1 cellular context compared by ENCODE assay signal in the genomic region with DNA sequence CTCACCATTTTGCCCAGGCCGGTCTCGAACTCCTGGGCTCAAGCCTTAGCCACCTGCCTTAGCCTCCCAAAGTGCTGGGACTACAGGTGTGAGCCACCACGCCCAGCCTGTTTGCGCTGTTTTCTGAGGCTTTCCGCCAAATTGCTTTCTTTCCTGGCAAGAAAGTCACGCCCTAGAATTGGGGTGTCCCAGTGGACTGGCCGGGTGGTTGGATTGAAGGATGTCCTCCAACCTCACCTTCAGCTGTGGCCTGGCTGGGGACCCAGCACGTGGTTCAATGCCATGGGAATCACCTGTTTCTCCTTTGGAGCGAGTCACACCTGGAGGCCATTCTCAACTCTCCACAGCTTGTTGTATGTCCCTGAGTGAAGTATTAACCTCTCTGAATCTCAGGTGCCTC.
TF ChIP-seq lines count a peak whose summit lies in the region.

No MANE protein-coding gene starts in this region.

TF ChIP-seq in IMR-90, 13 proteins besides CTCF, POLR2A, EP300 and RAD21 (continued from another document):
- TF ChIP-seq USF2 (IDR thresholded peaks at IDR 0.05; ENCODE audit: low read depth, low read length) = no peak
- TF ChIP-seq RFX5 (IDR thresholded peaks at IDR 0.05; ENCODE audit: low read depth, low read length) = no peak
- no peak for TF ChIP-seq MAZ (IDR thresholded peaks at IDR 0.05; ENCODE audit: borderline replicate concordance, low read depth, low read length)
